18 cellular contexts compared by ENCODE assay signal in the genomic region with DNA sequence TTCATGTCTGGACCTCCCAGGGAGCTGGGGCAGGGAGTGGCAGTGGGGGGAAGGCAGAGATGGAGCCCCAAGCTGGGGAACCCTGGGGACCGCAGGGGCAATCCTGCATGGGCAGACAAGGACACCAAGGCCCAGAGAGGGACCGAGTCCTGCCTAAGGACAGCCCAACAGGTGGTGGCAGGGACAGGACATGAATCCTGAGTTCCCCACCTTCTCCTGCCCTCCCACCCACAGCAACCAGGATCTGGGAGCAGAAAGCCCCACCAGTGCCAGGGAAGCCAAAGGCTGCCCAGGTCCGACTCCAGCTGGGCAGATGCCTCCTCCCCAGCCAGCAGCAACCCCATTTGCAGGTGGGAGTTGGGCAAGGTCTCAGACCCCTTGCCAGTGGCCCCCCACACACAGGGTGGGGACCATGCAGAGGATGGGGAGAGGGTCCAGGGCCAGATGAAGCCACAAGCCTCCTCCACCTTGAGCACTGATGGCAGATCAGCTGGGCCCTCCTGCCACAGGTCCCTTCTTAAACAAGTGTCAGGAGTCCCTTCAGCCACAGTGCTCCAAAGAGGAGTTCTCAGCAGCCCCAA. TPM values are rescaled to one million over a fixed set of nuclear protein-coding genes. Genes with fewer than 3 reads are reported as not detected.
DNase-seq lines count a peak whose midpoint lies in the region; ATAC-seq and TF ChIP-seq lines count a peak whose summit lies in the region.
"Had no signal": no experiment of that assay in that cellular context is flagged by ENCODE, and none has a peak within 500 bp of the region (broad histone marks: within the 10 kb centered on the region; RNA-seq: fewer than 3 reads in every experiment).

No MANE protein-coding gene starts in this region.

- CTCF ChIA-PET in activated B cell treated with CpG ODN at 0.5 μM for 24 hours (lab: Charles Lee): interaction anchor here (2.5 kb wide), 1 partner anchor 64 kb away, joined by 7 read pairs; no protein-coding TSS in a partner anchor

- no peak for ATAC-seq in heart left ventricle
- ATAC-seq in right cardiac atrium: no peak
- ATAC-seq in activated B cell treated with CpG ODN at 0.5 μM for 24 hours (ENCODE audit: low read depth): no peak
- ATAC-seq in upper lobe of right lung: no peak
- ATAC-seq: HCT116 had no signal

- intact Hi-C loops in heart left ventricle (cut with DNase I) (loop anchor here in 6 of 10 donors (2.0 to 10.0 kb wide), 5 partner anchors 27 to 105 kb away; no protein-coding TSS in a partner anchor), right cardiac atrium (cut with DNase I) (loop anchor here (10.0 kb wide), 2 partner anchors 85 to 115 kb away; a partner anchor contains a TSS), activated B cell treated with CpG ODN at 0.5 μM for 24 hours (cut with micrococcal nuclease) (loop anchor here (10.0 kb wide), 1 partner anchor 85 kb away; no protein-coding TSS in a partner anchor), upper lobe of right lung (cut with DNase I) (loop anchor here (10.0 kb wide), 1 partner anchor 85 kb away; no protein-coding TSS in a partner anchor)

- peaks cover 8% of the 10 kb centered on the region for H3K9me3 Mint-ChIP-seq in activated B cell treated with CpG ODN at 0.5 μM for 24 hours

- H3K36me3 Mint-ChIP-seq in activated B cell treated with CpG ODN at 0.5 μM for 24 hours (ENCODE audit: low read depth): peaks cover 2% of the 10 kb centered on the region
- H3K36me3 Mint-ChIP-seq: IgD-negative memory B cell had no signal

- peak in 2 of 5 donors; percentile 28 to 51 for DNase-seq in heart left ventricle
- DNase-seq in right cardiac atrium: no peak
- peak; percentile 12 for DNase-seq in activated B cell treated with CpG ODN at 0.5 μM for 24 hours
- peak; percentile 82 for DNase-seq in mesenteric fat pad (ENCODE audit: low spot score)
- DNase-seq in upper lobe of right lung: peak; percentile 53
- DNase-seq in NCI-H1048 (lab: John Stamatoyannopoulos, UW): no peak
- DNase-seq in EL: no peak
- DNase-seq: ACHN, DMS79, NCI-H1417, NCI-H1930, NCI-H2171, NCI-H446 treated with DMSO at 0.1 percent for 48 hours, NCI-H748 treated with DMSO at 0.1 percent for 48 hours had no signal

- H3K4me1 ChIP-seq in heart left ventricle (peaks cover 0 to 43% (median 24%) of the 10 kb centered on the region in 12 donors), right cardiac atrium (ENCODE audit: control insufficient read depth, insufficient read depth, low read length) (peaks cover 5% of the 10 kb centered on the region), upper lobe of right lung (no peaks in the 10 kb centered on the region)

- H3K4me3 ChIP-seq in heart left ventricle: no peak overlapping the region
- no peak overlapping the region for H3K4me3 ChIP-seq in right cardiac atrium (ENCODE audit: low read length)
- no peak overlapping the region for H3K4me3 ChIP-seq in upper lobe of right lung

- H3K36me3 ChIP-seq in heart left ventricle: no peaks in the 10 kb centered on the region
- no peaks in the 10 kb centered on the region for H3K36me3 ChIP-seq in upper lobe of right lung

- H3K9me3 ChIP-seq in heart left ventricle: peaks cover 0 to 12% (median 9%) of the 10 kb centered on the region in 12 donors
- H3K9me3 ChIP-seq in right cardiac atrium (ENCODE audit: control insufficient read depth, low read length): no peaks in the 10 kb centered on the region
- peaks cover 9% of the 10 kb centered on the region for H3K9me3 ChIP-seq in upper lobe of right lung

- H3K27me3 Mint-ChIP-seq in activated B cell treated with CpG ODN at 0.5 μM for 24 hours: peaks cover 3% of the 10 kb centered on the region

- TF ChIP-seq CTCF in heart left ventricle (IDR thresholded peaks at IDR 0.05): no peak
- no peak for TF ChIP-seq CTCF in activated B cell treated with CpG ODN at 0.5 μM for 24 hours (IDR thresholded peaks at IDR 0.05)
- no peak for TF ChIP-seq CTCF in upper lobe of right lung (IDR thresholded peaks at IDR 0.05)

- 93 to 100% (median 97%) methylated on average over 2 to 3 of the region's 3 CpGs; no CpG with 5 or more reads in 1 of the 4 donors for WGBS in heart left ventricle, 4 donors
- WGBS in right cardiac atrium: 97% methylated on average over 3 of the region's 3 CpGs

- no peaks in the 10 kb centered on the region for H3K4me1 Mint-ChIP-seq in activated B cell treated with CpG ODN at 0.5 μM for 24 hours
- H3K4me1 Mint-ChIP-seq: CD4-positive, alpha-beta memory T cell had no signal

- no peak overlapping the region for H3K27ac Mint-ChIP-seq in activated B cell treated with CpG ODN at 0.5 μM for 24 hours
- H3K27ac Mint-ChIP-seq: CD4-positive, alpha-beta memory T cell; IgD-negative memory B cell had no signal

- no peaks in the 10 kb centered on the region for H3K27me3 ChIP-seq in heart left ventricle
- H3K27me3 ChIP-seq in right cardiac atrium (ENCODE audit: control insufficient read depth, insufficient read depth): no peaks in the 10 kb centered on the region
- peaks cover 1% of the 10 kb centered on the region for H3K27me3 ChIP-seq in upper lobe of right lung

- POLR2A ChIA-PET in activated B cell treated with CpG ODN at 0.5 μM for 24 hours (lab: Charles Lee): no interaction called here

- no peak for TF ChIP-seq POLR2A in heart left ventricle (IDR thresholded peaks at IDR 0.05)

- no peak overlapping the region for H3K4me3 Mint-ChIP-seq in activated B cell treated with CpG ODN at 0.5 μM for 24 hours
- H3K4me3 Mint-ChIP-seq: CD4-positive, alpha-beta memory T cell had no signal

- H3K27ac ChIP-seq in heart left ventricle: peak overlapping the region in 9 of 12 donors; percentile 67 to 94 (median 83)
- H3K27ac ChIP-seq in right cardiac atrium (ENCODE audit: low read length): no peak overlapping the region
- no peak overlapping the region for H3K27ac ChIP-seq in upper lobe of right lung

RNA-seq across cellular contexts. Expression of a gene that starts 6.3 kb away (rescaled TPM):
- total RNA-seq in heart left ventricle (1 to 10 TPM; 2.2 to 6.1 (median 3.6) TPM), right cardiac atrium (under 1 TPM; 0.11 to 0.91 (median 0.66) TPM), activated B cell treated with CpG ODN at 0.5 μM for 24 hours (0.11 and 0.37 TPM in 2 replicates), mesenteric fat pad (1.2 TPM), upper lobe of right lung (0.14 TPM)
- polyA plus RNA-seq in heart left ventricle (1 to 10 TPM; 1.5 to 3.5 TPM), right cardiac atrium (2.2 TPM)
- total RNA-seq: CD4-positive, alpha-beta memory T cell; LHCN-M2 had no signal
- polyA plus RNA-seq: CD4-positive, alpha-beta memory T cell; IgD-negative memory B cell had no signal

RNA-seq across cellular contexts. Expression of a gene that starts 28.3 kb away (rescaled TPM):
- total RNA-seq in heart left ventricle (not detected), right cardiac atrium (not detected), activated B cell treated with CpG ODN at 0.5 μM for 24 hours (1.0 and 1.6 TPM in 2 replicates), mesenteric fat pad (not detected), upper lobe of right lung (not detected)
- polyA plus RNA-seq in heart left ventricle (under 1 TPM in 1 of 2 donors, not detected in 1; 0.14 TPM), right cardiac atrium (not detected)
- total RNA-seq: LHCN-M2 had no signal
- polyA plus RNA-seq: IgD-negative memory B cell had no signal

RNA-seq across cellular contexts. Expression of a gene that starts 35.2 kb away (rescaled TPM):
- total RNA-seq in heart left ventricle (10 to 100 TPM in 1 of 9 donors, 1 to 10 TPM in 6, under 1 TPM in 2; 0.56 to 11.1 (median 2.7) TPM), right cardiac atrium (1 to 10 TPM; 1.2 to 2.6 (median 1.4) TPM), activated B cell treated with CpG ODN at 0.5 μM for 24 hours (118 and 122 TPM in 2 replicates), mesenteric fat pad (6.1 TPM), upper lobe of right lung (4.4 TPM)
- polyA plus RNA-seq in heart left ventricle (10 to 100 TPM in 1 of 2 donors, 1 to 10 TPM in 1; 1.4 to 23.1 TPM), right cardiac atrium (2.2 TPM)

Comparison
In these comparisons a context has a peak if more than half of its experiments do, and no peak if none do; other contexts are left out.
1. H3K27ac ChIP-seq: peak in heart left ventricle (9 of 12); none in right cardiac atrium (single experiment) and upper lobe of right lung (single experiment).
2. DNase-seq: peak in activated B cell treated with CpG ODN at 0.5 μM for 24 hours (single experiment), mesenteric fat pad (single experiment) and upper lobe of right lung (single experiment); none in right cardiac atrium (0 of 3), NCI-H1048 (single experiment) and EL (single experiment).